8 cellular contexts compared by ENCODE assay signal in the genomic region with DNA sequence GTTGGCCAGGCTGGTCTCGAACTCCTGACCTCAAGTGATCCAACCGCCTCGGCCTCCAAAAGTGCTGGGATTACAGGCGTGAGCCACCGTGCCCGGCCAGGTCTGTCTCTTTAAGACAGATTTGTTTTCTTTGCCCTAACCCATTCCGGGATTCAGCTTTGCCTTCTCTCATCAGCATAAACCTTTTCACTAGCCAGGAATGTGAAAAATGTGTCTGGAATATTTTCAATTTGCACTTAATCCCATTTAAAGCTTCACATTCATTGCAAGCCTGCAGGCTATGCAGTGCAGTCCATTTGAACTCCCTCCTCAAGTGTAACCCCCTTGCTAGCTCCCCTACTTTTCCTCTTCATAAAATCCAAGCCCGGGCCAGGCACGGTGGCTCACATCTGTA. TPM values are rescaled to one million over a fixed set of nuclear protein-coding genes. Genes with fewer than 3 reads are reported as not detected.
DNase-seq lines count a peak whose midpoint lies in the region; ATAC-seq and TF ChIP-seq lines count a peak whose summit lies in the region.

No MANE protein-coding gene starts in this region.

- no peaks in the 10 kb centered on the region for H3K9me3 ChIP-seq in Peyer's patch
- H3K9me3 ChIP-seq in esophagus squamous epithelium: no peaks in the 10 kb centered on the region
- H3K9me3 ChIP-seq in body of pancreas: no peaks in the 10 kb centered on the region

- TF ChIP-seq CTCF in Peyer's patch (IDR thresholded peaks at IDR 0.05): no peak
- no peak for TF ChIP-seq CTCF in esophagus squamous epithelium (IDR thresholded peaks at IDR 0.05)
- no peak for TF ChIP-seq CTCF in body of pancreas (IDR thresholded peaks at IDR 0.05)

- intact Hi-C loops in esophagus squamous epithelium (cut with DNase I): no loop called here
- intact Hi-C loops in body of pancreas (cut with DNase I): no loop called here

- H3K27me3 Mint-ChIP-seq in T-helper 1 cell treated with Interleukin-12 subunit alpha and Interleukin-12 subunit beta and Interleukin-4 antibody, amounts not matched to agents 30 μg/mL and 1 μg/mL, for 36 hours (ENCODE audit: low read depth): peaks cover 8% of the 10 kb centered on the region

- peak overlapping the region in 3 of 4 donors; percentile 9 to 94 (median 26) for H3K4me3 ChIP-seq in Peyer's patch
- H3K4me3 ChIP-seq in esophagus squamous epithelium: peak overlapping the region; percentile 14 to 98 (median 90)
- peak overlapping the region in 4 of 7 experiments; percentile 23 to 85 (median 50) for H3K4me3 ChIP-seq in skin epidermis
- H3K4me3 ChIP-seq in body of pancreas: no peak overlapping the region

- H3K4me1 Mint-ChIP-seq in T-helper 1 cell treated with Interleukin-12 subunit alpha and Interleukin-12 subunit beta and Interleukin-4 antibody, amounts not matched to agents 30 μg/mL and 1 μg/mL, for 36 hours (ENCODE audit: low read depth): peaks cover 8% of the 10 kb centered on the region

- WGBS in esophagus squamous epithelium, 2 donors: 31 to 36% methylated on average over 8 to 9 of the region's 9 CpGs
- 41 to 44% methylated on average over 9 of the region's 9 CpGs for WGBS in body of pancreas, 2 donors

- H3K36me3 ChIP-seq in Peyer's patch: no peaks in the 10 kb centered on the region
- peaks cover 0 to 20% (median 0%) of the 10 kb centered on the region in 3 donors for H3K36me3 ChIP-seq in esophagus squamous epithelium
- H3K36me3 ChIP-seq in body of pancreas (replicated peaks in 1 of 2; ENCODE audit: insufficient read depth in 1 of 2, low read depth in 2 of 2): no peaks in the 10 kb centered on the region

- H3K4me3 Mint-ChIP-seq in T-helper 1 cell treated with Interleukin-12 subunit alpha and Interleukin-12 subunit beta and Interleukin-4 antibody, amounts not matched to agents 30 μg/mL and 1 μg/mL, for 36 hours: peak overlapping the region; percentile 94

- H3K27ac Mint-ChIP-seq in T-helper 1 cell treated with Interleukin-12 subunit alpha and Interleukin-12 subunit beta and Interleukin-4 antibody, amounts not matched to agents 30 μg/mL and 1 μg/mL, for 36 hours: peak overlapping the region; percentile 87

- no peak for TF ChIP-seq POLR2A in Peyer's patch (IDR thresholded peaks at IDR 0.05)
- TF ChIP-seq POLR2A in esophagus squamous epithelium (IDR thresholded peaks at IDR 0.05): no peak
- no peak for TF ChIP-seq POLR2A in body of pancreas (IDR thresholded peaks at IDR 0.05)

- H3K27me3 ChIP-seq in Peyer's patch: no peaks in the 10 kb centered on the region
- H3K27me3 ChIP-seq in esophagus squamous epithelium: no peaks in the 10 kb centered on the region
- H3K27me3 ChIP-seq in body of pancreas: no peaks in the 10 kb centered on the region

- no peak for DNase-seq in T-helper 1 cell
- DNase-seq in Peyer's patch: no peak
- DNase-seq in esophagus squamous epithelium (lab: John Stamatoyannopoulos, UW): no peak
- DNase-seq in body of pancreas: no peak
- DNase-seq in D341Med (ENCODE audit: low spot score): no peak

- H3K27ac ChIP-seq in Peyer's patch (no peak overlapping the region), esophagus squamous epithelium (peak overlapping the region in 2 of 4 donors; percentile 37 to 60), skin epidermis (peak overlapping the region in 1 of 21 experiments; percentile 4), body of pancreas (no peak overlapping the region)

- ATAC-seq in body of pancreas: no peak
- ATAC-seq in HG03135 (IDR thresholded peaks at IDR 0.05; ENCODE audit: unreplicated experiment): no peak

- H3K4me1 ChIP-seq in Peyer's patch (peaks cover 0 to 6% (median 3%) of the 10 kb centered on the region in 4 donors), esophagus squamous epithelium (peaks cover 8 to 25% (median 13%) of the 10 kb centered on the region in 3 donors), body of pancreas (peaks cover 9% of the 10 kb centered on the region)

- H3K9me3 Mint-ChIP-seq in T-helper 1 cell treated with Interleukin-12 subunit alpha and Interleukin-12 subunit beta and Interleukin-4 antibody, amounts not matched to agents 30 μg/mL and 1 μg/mL, for 36 hours: no peaks in the 10 kb centered on the region

- H3K36me3 Mint-ChIP-seq in T-helper 1 cell treated with Interleukin-12 subunit alpha and Interleukin-12 subunit beta and Interleukin-4 antibody, amounts not matched to agents 30 μg/mL and 1 μg/mL, for 36 hours (ENCODE audit: low read depth): peaks cover 2% of the 10 kb centered on the region

RNA-seq across cellular contexts. Expression of a gene that starts 0.9 kb away (rescaled TPM):
- total RNA-seq in Peyer's patch: 10 to 100 TPM; 17.7 to 52.7 (median 29.3) TPM
- total RNA-seq in esophagus squamous epithelium: 10 to 100 TPM; 24.8 to 51.4 (median 38.6) TPM
- 10 to 100 TPM; 31.3 to 37.6 TPM for total RNA-seq in body of pancreas

RNA-seq across cellular contexts. Expression of a gene that starts 29.7 kb away (rescaled TPM):
- total RNA-seq in Peyer's patch (not detected), esophagus squamous epithelium (1 to 10 TPM in 2 of 4 donors, under 1 TPM in 1, not detected in 1; 0.18 to 4.3 (median 1.1) TPM), body of pancreas (not detected)

Comparison
In these comparisons a context has a peak if more than half of its experiments do, and no peak if none do; other contexts are left out.
1. H3K4me3 ChIP-seq: peak in Peyer's patch (3 of 4), esophagus squamous epithelium (4 of 4) and skin epidermis (4 of 7); none in body of pancreas (0 of 2).